25 cellular contexts compared by ENCODE assay signal in the genomic region with DNA sequence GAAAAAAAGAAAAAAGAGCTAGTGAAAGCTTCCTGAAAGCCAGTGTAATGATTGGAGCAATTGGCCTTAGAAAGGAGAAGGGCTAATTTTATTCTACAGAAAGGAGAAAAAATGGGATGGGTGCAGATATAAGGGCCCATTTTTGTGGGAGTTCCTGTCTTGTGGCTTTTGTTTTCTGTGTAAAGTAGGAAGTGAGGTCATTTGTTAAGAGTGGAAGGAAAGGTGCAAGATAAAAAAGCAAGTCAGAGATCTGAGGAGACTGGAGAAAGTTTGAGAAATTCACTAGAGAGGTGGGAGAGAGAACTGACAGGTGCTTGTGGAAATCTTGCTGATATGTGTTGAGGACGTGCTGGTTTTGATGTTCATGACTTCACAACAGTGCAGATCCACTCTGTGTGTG.
"Had no signal": no experiment of that assay in that cellular context is flagged by ENCODE, and none has a peak within 500 bp of the region (broad histone marks: within the 10 kb centered on the region; RNA-seq: fewer than 3 reads in every experiment).

No MANE protein-coding gene starts in this region.

- DNase-seq: activated B cell treated with CpG ODN at 0.5 μM for 24 hours; activated CD4-positive, alpha-beta T cell treated with anti-CD3 and anti-CD28 coated beads for 36 hours; activated CD4-positive, alpha-beta T cell treated with anti-CD3 and anti-CD28 coated beads, Interleukin-2, amount 50 U/mL, for 48 hours; activated effector memory CD4-positive, alpha-beta T cell treated with anti-CD3 and anti-CD28 coated beads, Interleukin-2, amount 50 U/mL, for 16 hours; activated naive CD4-positive, alpha-beta T cell treated with anti-CD3 and anti-CD28 coated beads, Interleukin-2, amount 50 U/mL, for 16 hours; activated T-cell treated with anti-CD3 and anti-CD28 coated beads for 4 hours; anterior cingulate cortex; body of pancreas; caudate nucleus; dermis blood vessel endothelial cell; effector CD8-positive, alpha-beta T cell; erythroblast; foreskin fibroblast; kidney; lower lobe of right lung; naive B cell; nucleus accumbens; right cardiac atrium; stimulated activated CD4-positive, alpha-beta T cell treated with anti-CD3 and anti-CD28 coated beads, Interleukin-12 subunit alpha, Interleukin-12 subunit beta, amount 100 ng/mL, for 4 hours; stimulated activated CD4-positive, alpha-beta T cell treated with anti-CD3 and anti-CD28 coated beads, Interleukin-4, amount 100 ng/mL, for 4 hours; substantia nigra; tibial artery had no signal

- H3K9me3 ChIP-seq: body of pancreas, lower lobe of right lung, tibial artery had no signal

- H3K27me3 ChIP-seq: body of pancreas, tibial artery had no signal

- H3K36me3 Mint-ChIP-seq: naive B cell had no signal

- H3K9me3 Mint-ChIP-seq: activated B cell treated with CpG ODN at 0.5 μM for 24 hours; naive B cell; stimulated activated naive CD8-positive, alpha-beta T cell treated with anti-CD3 and anti-CD28 coated beads, Interleukin-15, Interleukin-2, amounts not matched to agents 100 ng/mL and 50 ng/mL, for 24 hours had no signal

- H3K4me3 Mint-ChIP-seq: activated B cell treated with CpG ODN at 0.5 μM for 24 hours; activated CD4-positive, alpha-beta T cell treated with anti-CD3 and anti-CD28 coated beads for 36 hours; naive B cell; stimulated activated naive CD8-positive, alpha-beta T cell treated with anti-CD3 and anti-CD28 coated beads, Interleukin-15, Interleukin-2, amounts not matched to agents 100 ng/mL and 50 ng/mL, for 24 hours had no signal

- H3K4me3 ChIP-seq: body of pancreas, lower lobe of right lung, tibial artery had no signal

- H3K27me3 Mint-ChIP-seq: activated B cell treated with CpG ODN at 0.5 μM for 24 hours; activated CD4-positive, alpha-beta T cell treated with anti-CD3 and anti-CD28 coated beads for 36 hours; naive B cell; stimulated activated naive CD8-positive, alpha-beta T cell treated with anti-CD3 and anti-CD28 coated beads, Interleukin-15, Interleukin-2, amounts not matched to agents 100 ng/mL and 50 ng/mL, for 24 hours had no signal

- H3K27ac Mint-ChIP-seq: activated B cell treated with CpG ODN at 0.5 μM for 24 hours; activated CD4-positive, alpha-beta T cell treated with anti-CD3 and anti-CD28 coated beads for 36 hours; naive B cell; stimulated activated naive CD8-positive, alpha-beta T cell treated with anti-CD3 and anti-CD28 coated beads, Interleukin-15, Interleukin-2, amounts not matched to agents 100 ng/mL and 50 ng/mL, for 24 hours had no signal

- H3K27ac ChIP-seq: body of pancreas, lower lobe of right lung, parathyroid adenoma, tibial artery had no signal

- ATAC-seq: activated CD4-positive, alpha-beta T cell treated with anti-CD3 and anti-CD28 coated beads for 36 hours; body of pancreas; left lobe of liver; lower lobe of right lung; right cardiac atrium had no signal

- H3K36me3 ChIP-seq: lower lobe of right lung, tibial artery had no signal

- H3K4me1 ChIP-seq: body of pancreas, lower lobe of right lung, parathyroid adenoma had no signal

- H3K4me1 Mint-ChIP-seq: activated B cell treated with CpG ODN at 0.5 μM for 24 hours; activated CD4-positive, alpha-beta T cell treated with anti-CD3 and anti-CD28 coated beads for 36 hours; naive B cell had no signal
